ENCODE assay signal across 1 cellular context in genomic region chr3:128317101-128317697, GRCh38.
TF ChIP-seq lines count a peak whose summit lies in the region.

No MANE protein-coding gene starts in this region.

TF ChIP-seq in H1, 55 proteins besides CTCF, POLR2A, EP300 and RAD21 (continued from another document):
- no peak for TF ChIP-seq ATF3 (IDR thresholded peaks at IDR 0.05; ENCODE audit: insufficient read depth, low read depth, low read length)
- no peak for TF ChIP-seq SAP30 (IDR thresholded peaks at IDR 0.05; ENCODE audit: insufficient read depth, insufficient replicate concordance, low read length)
- no peak for TF ChIP-seq E2F6 (IDR thresholded peaks at IDR 0.05)
